In the genomic region with DNA sequence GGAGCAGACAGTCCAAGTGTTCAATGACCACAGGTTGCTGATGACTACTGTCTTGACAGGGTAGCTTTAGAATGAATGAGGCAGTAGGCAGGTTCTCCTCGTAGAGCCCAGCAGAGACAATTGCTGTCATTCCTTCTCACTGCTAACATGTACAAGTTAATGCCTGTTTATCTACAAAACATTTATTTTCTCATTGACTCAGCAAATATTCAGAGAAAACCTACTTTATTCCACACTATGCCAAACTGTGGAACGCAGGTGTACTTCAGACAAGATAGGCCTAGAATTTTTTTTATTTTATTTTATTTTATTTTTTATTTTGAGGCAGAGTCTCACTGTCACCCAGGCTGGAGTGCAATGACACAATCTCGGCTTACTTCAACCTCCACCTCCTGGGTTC, we compare ENCODE assay signal across 2 cellular contexts.
A peak's percentile ranks its signal among the peaks of the same experiment; 100 is the strongest.
TF ChIP-seq lines count a peak whose summit lies in the region.

No MANE protein-coding gene starts in this region.

TF ChIP-seq in HepG2, 621 proteins besides CTCF, POLR2A, EP300 and RAD21:
- peak; percentile 37; the same call in 1 of the 2 replicates for TF ChIP-seq MAFF (IDR thresholded peaks at IDR 0.05; ENCODE audit: low read depth, low read length)
- TF ChIP-seq, protein P1, sequence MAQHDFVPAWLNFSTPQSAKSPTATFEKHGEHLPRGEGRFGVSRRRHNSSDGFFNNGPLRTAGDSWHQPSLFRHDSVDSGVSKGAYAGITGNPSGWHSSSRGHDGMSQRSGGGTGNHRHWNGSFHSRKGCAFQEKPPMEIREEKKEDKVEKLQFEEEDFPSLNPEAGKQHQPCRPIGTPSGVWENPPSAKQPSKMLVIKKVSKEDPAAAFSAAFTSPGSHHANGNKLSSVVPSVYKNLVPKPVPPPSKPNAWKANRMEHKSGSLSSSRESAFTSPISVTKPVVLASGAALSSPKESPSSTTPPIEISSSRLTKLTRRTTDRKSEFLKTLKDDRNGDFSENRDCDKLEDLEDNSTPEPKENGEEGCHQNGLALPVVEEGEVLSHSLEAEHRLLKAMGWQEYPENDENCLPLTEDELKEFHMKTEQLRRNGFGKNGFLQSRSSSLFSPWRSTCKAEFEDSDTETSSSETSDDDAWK (CRISPR knock-in tag; IDR thresholded peaks at IDR 0.05): no peak
- peak; percentile 47 to 73 for TF ChIP-seq MAFK (conservative IDR thresholded peaks at IDR 0.05 in 1 of 2, IDR thresholded peaks at IDR 0.05 in 1 of 2; ENCODE audit: low read length in 2 of 2)

TF ChIP-seq in K562, 482 proteins besides CTCF, POLR2A, EP300 and RAD21:
- TF ChIP-seq MAFG (tag; conservative IDR thresholded peaks at IDR 0.05) (peak; percentile 66), ZNF830 (CRISPR knock-in tag; IDR thresholded peaks at IDR 0.05) (no peak), MAFF (IDR thresholded peaks at IDR 0.05; ENCODE audit: low read length) (0 out of 2 replicates have a peak, but pooled peaks have one; percentile 8), RBM22 (IDR thresholded peaks at IDR 0.05; ENCODE audit: low read depth, low read length, poor library complexity, severe bottlenecking) (no peak), C11orf30 (IDR thresholded peaks at IDR 0.05; ENCODE audit: low read depth) (peak; percentile 59; the same call in 1 of the 2 replicates), ZNF316 (IDR thresholded peaks at IDR 0.05) (peak; percentile 82), MAFK (IDR thresholded peaks at IDR 0.05; ENCODE audit: low read length) (peak; percentile 14; the same call in 1 of the 2 replicates), NCOA1 (IDR thresholded peaks at IDR 0.05; ENCODE audit: low read depth) (no peak)
- TF ChIP-seq, protein P2, sequence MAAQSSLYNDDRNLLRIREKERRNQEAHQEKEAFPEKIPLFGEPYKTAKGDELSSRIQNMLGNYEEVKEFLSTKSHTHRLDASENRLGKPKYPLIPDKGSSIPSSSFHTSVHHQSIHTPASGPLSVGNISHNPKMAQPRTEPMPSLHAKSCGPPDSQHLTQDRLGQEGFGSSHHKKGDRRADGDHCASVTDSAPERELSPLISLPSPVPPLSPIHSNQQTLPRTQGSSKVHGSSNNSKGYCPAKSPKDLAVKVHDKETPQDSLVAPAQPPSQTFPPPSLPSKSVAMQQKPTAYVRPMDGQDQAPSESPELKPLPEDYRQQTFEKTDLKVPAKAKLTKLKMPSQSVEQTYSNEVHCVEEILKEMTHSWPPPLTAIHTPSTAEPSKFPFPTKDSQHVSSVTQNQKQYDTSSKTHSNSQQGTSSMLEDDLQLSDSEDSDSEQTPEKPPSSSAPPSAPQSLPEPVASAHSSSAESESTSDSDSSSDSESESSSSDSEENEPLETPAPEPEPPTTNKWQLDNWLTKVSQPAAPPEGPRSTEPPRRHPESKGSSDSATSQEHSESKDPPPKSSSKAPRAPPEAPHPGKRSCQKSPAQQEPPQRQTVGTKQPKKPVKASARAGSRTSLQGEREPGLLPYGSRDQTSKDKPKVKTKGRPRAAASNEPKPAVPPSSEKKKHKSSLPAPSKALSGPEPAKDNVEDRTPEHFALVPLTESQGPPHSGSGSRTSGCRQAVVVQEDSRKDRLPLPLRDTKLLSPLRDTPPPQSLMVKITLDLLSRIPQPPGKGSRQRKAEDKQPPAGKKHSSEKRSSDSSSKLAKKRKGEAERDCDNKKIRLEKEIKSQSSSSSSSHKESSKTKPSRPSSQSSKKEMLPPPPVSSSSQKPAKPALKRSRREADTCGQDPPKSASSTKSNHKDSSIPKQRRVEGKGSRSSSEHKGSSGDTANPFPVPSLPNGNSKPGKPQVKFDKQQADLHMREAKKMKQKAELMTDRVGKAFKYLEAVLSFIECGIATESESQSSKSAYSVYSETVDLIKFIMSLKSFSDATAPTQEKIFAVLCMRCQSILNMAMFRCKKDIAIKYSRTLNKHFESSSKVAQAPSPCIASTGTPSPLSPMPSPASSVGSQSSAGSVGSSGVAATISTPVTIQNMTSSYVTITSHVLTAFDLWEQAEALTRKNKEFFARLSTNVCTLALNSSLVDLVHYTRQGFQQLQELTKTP (IDR thresholded peaks at IDR 0.05; ENCODE audit: low read depth in 1 of 2, partially characterized antibody in 2 of 2): no peak
